8 cellular contexts compared by ENCODE assay signal in the genomic region with DNA sequence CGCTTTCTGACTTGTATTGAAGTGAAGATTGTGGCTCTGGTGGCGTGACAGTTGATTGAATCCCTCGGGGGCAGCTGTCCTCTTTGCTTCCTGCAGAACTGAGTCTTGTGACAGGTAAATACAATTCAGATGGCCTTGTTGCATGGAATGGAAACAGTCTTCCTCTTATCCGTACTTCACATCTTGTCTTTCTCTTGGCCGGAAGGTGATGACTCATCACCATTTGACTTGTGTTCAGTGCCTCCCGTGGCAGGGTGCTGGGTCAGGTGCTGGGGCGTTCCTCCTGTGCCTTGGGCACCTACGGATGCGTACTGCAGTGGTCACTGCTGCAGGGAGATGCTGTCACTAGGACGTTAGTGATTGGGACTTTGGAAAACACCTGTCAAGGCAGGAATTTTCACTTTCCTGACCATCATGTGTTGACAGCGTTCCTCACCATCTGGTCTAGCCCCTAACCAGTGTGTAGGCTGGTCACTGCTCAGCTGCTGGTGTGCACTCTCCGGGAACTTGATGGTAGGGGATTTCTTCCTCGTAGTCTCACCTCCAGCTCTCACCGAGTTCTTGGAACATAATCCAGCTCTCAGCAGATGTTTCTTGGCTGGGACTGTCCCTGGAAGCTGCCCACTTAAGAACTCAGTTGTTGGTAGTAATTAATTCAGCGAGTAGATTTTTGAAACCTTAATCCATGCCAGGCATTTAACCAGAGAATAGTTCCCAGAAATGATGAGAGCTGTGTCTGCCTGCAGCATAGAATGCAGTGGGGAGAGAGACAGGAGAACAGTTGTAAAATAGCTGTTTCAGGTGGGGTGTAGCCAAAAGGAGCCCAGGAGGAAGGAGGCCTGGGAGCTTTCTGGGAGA. TPM values are rescaled to one million over a fixed set of nuclear protein-coding genes. Genes with fewer than 3 reads are reported as not detected.
A peak's percentile ranks its signal among the peaks of the same experiment; 100 is the strongest.
DNase-seq lines count a peak whose midpoint lies in the region; ATAC-seq and TF ChIP-seq lines count a peak whose summit lies in the region.

No MANE protein-coding gene starts in this region.

- no peaks in the 10 kb centered on the region for H3K36me3 ChIP-seq in vagina

- peaks cover 43% of the 10 kb centered on the region for H3K4me1 ChIP-seq in vagina

- no peaks in the 10 kb centered on the region for H3K9me3 Mint-ChIP-seq in activated B cell treated with CpG ODN at 0.5 μM for 24 hours
- no peaks in the 10 kb centered on the region for H3K9me3 Mint-ChIP-seq in naive thymus-derived CD8-positive, alpha-beta T cell

- H3K4me1 Mint-ChIP-seq in activated B cell treated with CpG ODN at 0.5 μM for 24 hours = peaks cover 50% of the 10 kb centered on the region
- peaks cover 40 to 83% (median 80%) of the 10 kb centered on the region in 4 donors for H3K4me1 Mint-ChIP-seq in naive thymus-derived CD8-positive, alpha-beta T cell

- ATAC-seq in activated B cell treated with CpG ODN at 0.5 μM for 24 hours (ENCODE audit: low read depth) = peak; percentile 62
- peak; percentile 46 to 66 for ATAC-seq in naive thymus-derived CD8-positive, alpha-beta T cell
- ATAC-seq in HG02884 (IDR thresholded peaks at IDR 0.05; ENCODE audit: unreplicated experiment) = no peak

- H3K27ac ChIP-seq in vagina = peak overlapping the region; percentile 72

- no peak overlapping the region for H3K4me3 ChIP-seq in choroid plexus epithelial cell (ENCODE audit: low read depth, low read length)
- no peak overlapping the region for H3K4me3 ChIP-seq in vagina

- H3K36me3 Mint-ChIP-seq in activated B cell treated with CpG ODN at 0.5 μM for 24 hours (ENCODE audit: low read depth) = no peaks in the 10 kb centered on the region
- peaks cover 0 to under 1% (median 0%) of the 10 kb centered on the region in 3 donors for H3K36me3 Mint-ChIP-seq in naive thymus-derived CD8-positive, alpha-beta T cell

- CTCF ChIA-PET in activated B cell treated with CpG ODN at 0.5 μM for 24 hours (lab: Charles Lee) = interaction anchor here (0.6 to 1.2 kb wide), 3 partner anchors 23 to 133 kb away, joined by 3 to 4 read pairs (median 3); no protein-coding TSS in a partner anchor

- POLR2A ChIA-PET in activated B cell treated with CpG ODN at 0.5 μM for 24 hours (lab: Charles Lee) = interaction anchor here (1.1 to 2.3 kb wide), 6 partner anchors 8 to 207 kb away, joined by 3 to 16 read pairs (median 6); a partner anchor contains a TSS
- POLR2A ChIA-PET in naive thymus-derived CD8-positive, alpha-beta T cell (lab: Charles Lee) = interaction anchor here (0.6 to 3.0 kb wide), 11 partner anchors 8 to 70 kb away, joined by 3 to 31 read pairs (median 8); a partner anchor contains a TSS

- no peak for TF ChIP-seq POLR2A in vagina (IDR thresholded peaks at IDR 0.05)

- H3K27me3 Mint-ChIP-seq in activated B cell treated with CpG ODN at 0.5 μM for 24 hours = no peaks in the 10 kb centered on the region
- no peaks in the 10 kb centered on the region for H3K27me3 Mint-ChIP-seq in naive thymus-derived CD8-positive, alpha-beta T cell

- H3K9me3 ChIP-seq in vagina = no peaks in the 10 kb centered on the region

- H3K4me3 Mint-ChIP-seq in activated B cell treated with CpG ODN at 0.5 μM for 24 hours = peak overlapping the region; percentile 42
- H3K4me3 Mint-ChIP-seq in naive thymus-derived CD8-positive, alpha-beta T cell = peak overlapping the region; percentile 34 to 85 (median 72)

- no peaks in the 10 kb centered on the region for H3K27me3 ChIP-seq in vagina

- TF ChIP-seq CTCF in activated B cell treated with CpG ODN at 0.5 μM for 24 hours (IDR thresholded peaks at IDR 0.05) (no peak), choroid plexus epithelial cell (conservative IDR thresholded peaks at IDR 0.05; ENCODE audit: low read depth, low read length) (no peak), vagina (IDR thresholded peaks at IDR 0.05) (no peak)

- intact Hi-C loops in activated B cell treated with CpG ODN at 0.5 μM for 24 hours (cut with micrococcal nuclease) = loop anchor here (1.0 to 2.0 kb wide), 3 partner anchors 8 to 70 kb away; a partner anchor contains a TSS
- intact Hi-C loops in vagina (cut with DNase I) = loop anchor here (10.0 kb wide), 1 partner anchor 78 kb away; no protein-coding TSS in a partner anchor

- peak; percentile 41 for DNase-seq in NCI-H2196 (lab: John Stamatoyannopoulos, UW; ENCODE audit: unreplicated experiment)
- no peak for DNase-seq in NCI-H2196 treated with DMSO at 0.1 percent for 48 hours (lab: John Stamatoyannopoulos, UW; ENCODE audit: unreplicated experiment)
- no peak for DNase-seq in activated B cell treated with CpG ODN at 0.5 μM for 24 hours
- peak; percentile 62 for DNase-seq in choroid plexus epithelial cell (ENCODE audit: low read depth)
- peak in 3 of 10 donors; percentile 14 to 68 (median 52) for DNase-seq in naive thymus-derived CD8-positive, alpha-beta T cell
- DNase-seq in vagina (ENCODE audit: extremely low spot score in 2 of 2) = no peak
- DNase-seq in NCI-H146 (lab: John Stamatoyannopoulos, UW) = no peak

- H3K27ac Mint-ChIP-seq in activated B cell treated with CpG ODN at 0.5 μM for 24 hours = peak overlapping the region; percentile 76
- peak overlapping the region; percentile 90 to 98 (median 96) for H3K27ac Mint-ChIP-seq in naive thymus-derived CD8-positive, alpha-beta T cell

RNA-seq across cellular contexts. Expression of a gene that starts 7.2 kb away (rescaled TPM):
- total RNA-seq in activated B cell treated with CpG ODN at 0.5 μM for 24 hours (35.1 and 35.2 TPM in 2 replicates), vagina (35.4 TPM)
- total RNA-seq in naive thymus-derived CD8-positive, alpha-beta T cell = 10 to 100 TPM; 77.3 to 78.2 TPM
- 10 to 100 TPM; 34.8 to 47.0 (median 36.7) TPM for polyA plus RNA-seq in naive thymus-derived CD8-positive, alpha-beta T cell

Comparison
In these comparisons a context has a peak if more than half of its experiments do, and no peak if none do; other contexts are left out.
1. DNase-seq: peak in NCI-H2196 (single experiment) and choroid plexus epithelial cell (single experiment); none in NCI-H2196 treated with DMSO at 0.1 percent for 48 hours (single experiment), activated B cell treated with CpG ODN at 0.5 μM for 24 hours (single experiment), vagina (0 of 2) and NCI-H146 (single experiment).